ENCODE assay signal across 17 cellular contexts in the genomic region with DNA sequence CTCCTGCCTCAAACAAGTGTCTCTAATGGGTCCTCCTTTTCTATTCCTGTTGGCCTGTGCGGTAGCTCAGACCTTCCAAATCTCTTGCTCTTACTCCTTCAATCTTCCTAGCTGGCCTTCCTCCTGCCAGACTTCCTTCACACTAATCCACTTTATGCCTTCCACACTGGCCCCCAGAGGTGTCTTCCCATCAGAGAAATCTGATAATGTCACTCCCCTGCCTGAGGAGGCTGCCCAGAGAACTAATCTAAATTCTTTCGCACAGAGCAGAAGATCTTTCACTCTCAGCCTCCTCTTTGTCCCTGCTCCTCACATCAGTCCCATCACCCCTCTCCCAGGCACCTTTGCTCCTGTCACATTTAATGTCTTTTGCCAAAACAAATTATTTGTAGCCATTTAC.
DNase-seq lines count a peak whose midpoint lies in the region; ATAC-seq and TF ChIP-seq lines count a peak whose summit lies in the region.
"Had no signal": no experiment of that assay in that cellular context is flagged by ENCODE, and none has a peak within 500 bp of the region (broad histone marks: within the 10 kb centered on the region; RNA-seq: fewer than 3 reads in every experiment).

No MANE protein-coding gene starts in this region.

- no peaks in the 10 kb centered on the region for H3K4me1 ChIP-seq in HEK293 (ENCODE audit: control insufficient read depth, insufficient read depth, low read length)

- peaks cover 55% of the 10 kb centered on the region for H3K4me1 Mint-ChIP-seq in activated CD8-positive, alpha-beta T cell treated with anti-CD3 and anti-CD28 coated beads for 36 hours (ENCODE audit: low read depth)
- peaks cover 14% of the 10 kb centered on the region for H3K4me1 Mint-ChIP-seq in activated CD8-positive, alpha-beta T cell treated with anti-CD3 and anti-CD28 coated beads, Interleukin-2, amount 10 ng/mL, durations not matched to agents 7 days and 5 days (ENCODE audit: low read depth)
- peaks cover 67% of the 10 kb centered on the region for H3K4me1 Mint-ChIP-seq in chondrocyte (ENCODE audit: low read depth)
- H3K4me1 Mint-ChIP-seq in osteocyte (ENCODE audit: unreplicated experiment), result peaks cover 75% of the 10 kb centered on the region

- TF ChIP-seq CTCF in activated CD8-positive, alpha-beta T cell treated with anti-CD3 and anti-CD28 coated beads for 36 hours (IDR thresholded peaks at IDR 0.05), result no peak
- TF ChIP-seq CTCF in HEK293 (tag by site-specific recombination; IDR thresholded peaks at IDR 0.05) (no peak), chondrocyte (IDR thresholded peaks at IDR 0.05) (no peak), osteocyte (IDR thresholded peaks at IDR 0.05) (no peak)

- H3K9me3 ChIP-seq in HEK293 (ENCODE audit: control insufficient read depth, insufficient read depth, low read depth, low read length), result no peaks in the 10 kb centered on the region
- H3K9me3 ChIP-seq: esophagus squamous epithelium had no signal

- POLR2A ChIA-PET in activated CD8-positive, alpha-beta T cell treated with anti-CD3 and anti-CD28 coated beads for 36 hours (lab: Charles Lee), result no interaction called here
- POLR2A ChIA-PET in activated CD8-positive, alpha-beta T cell treated with anti-CD3 and anti-CD28 coated beads, Interleukin-2, amount 10 ng/mL, durations not matched to agents 7 days and 5 days (lab: Charles Lee), result no interaction called here
- POLR2A ChIA-PET in HEK293 (lab: Yijun Ruan, JAX), result no interaction called here

- H3K4me3 ChIP-seq in HEK293 (ENCODE audit: low read depth, low read length), result no peak overlapping the region
- H3K4me3 ChIP-seq: dorsolateral prefrontal cortex, esophagus squamous epithelium had no signal

- DNase-seq in activated CD8-positive, alpha-beta T cell treated with anti-CD3 and anti-CD28 coated beads for 36 hours, result no peak
- DNase-seq in activated CD8-positive, alpha-beta T cell treated with anti-CD3 and anti-CD28 coated beads, Interleukin-2, amount 10 ng/mL, durations not matched to agents 7 days and 5 days, result no peak
- no peak for DNase-seq in chondrocyte (ENCODE audit: low spot score)
- DNase-seq in osteocyte (ENCODE audit: extremely low spot score, unreplicated experiment), result no peak
- DNase-seq in GM19238 (ENCODE audit: insufficient read length, low spot score), result no peak
- DNase-seq in SKM-1 treated with dmso at 0.1 percent for 144 hours (lab: John Stamatoyannopoulos, UW; ENCODE audit: unreplicated experiment), result no peak
- no peak for DNase-seq in NOMO-1 (lab: John Stamatoyannopoulos, UW; ENCODE audit: unreplicated experiment in 2 of 2)
- DNase-seq: activated gamma-delta T cell treated with Interleukin-2 at 50 U/mL for 16 hours; dorsolateral prefrontal cortex; EL; esophagus squamous epithelium; NCI-H1092 treated with DMSO at 0.1 percent for 48 hours; NCI-H748 treated with DMSO at 0.1 percent for 48 hours; occipital lobe; stimulated activated CD4-positive, alpha-beta T cell treated with anti-CD3 and anti-CD28 coated beads, Interleukin-2, amount 100 ng/mL, for 48 hours had no signal

- peak overlapping the region; percentile 50 for H3K27ac Mint-ChIP-seq in activated CD8-positive, alpha-beta T cell treated with anti-CD3 and anti-CD28 coated beads for 36 hours
- H3K27ac Mint-ChIP-seq in activated CD8-positive, alpha-beta T cell treated with anti-CD3 and anti-CD28 coated beads, Interleukin-2, amount 10 ng/mL, durations not matched to agents 7 days and 5 days, result no peak overlapping the region
- H3K27ac Mint-ChIP-seq in chondrocyte (ENCODE audit: unreplicated experiment) (peak overlapping the region; percentile 87), osteocyte (ENCODE audit: unreplicated experiment) (peak overlapping the region; percentile 72)

- intact Hi-C loops in activated CD8-positive, alpha-beta T cell treated with anti-CD3 and anti-CD28 coated beads for 36 hours (cut with micrococcal nuclease), result no loop called here

- H3K9me3 Mint-ChIP-seq in activated CD8-positive, alpha-beta T cell treated with anti-CD3 and anti-CD28 coated beads for 36 hours, result peaks cover 3% of the 10 kb centered on the region
- no peaks in the 10 kb centered on the region for H3K9me3 Mint-ChIP-seq in activated CD8-positive, alpha-beta T cell treated with anti-CD3 and anti-CD28 coated beads, Interleukin-2, amount 10 ng/mL, durations not matched to agents 7 days and 5 days (ENCODE audit: insufficient read depth)
- H3K9me3 Mint-ChIP-seq in chondrocyte (ENCODE audit: low read depth) (no peaks in the 10 kb centered on the region), osteocyte (ENCODE audit: unreplicated experiment) (no peaks in the 10 kb centered on the region)

- H3K27me3 Mint-ChIP-seq in activated CD8-positive, alpha-beta T cell treated with anti-CD3 and anti-CD28 coated beads for 36 hours, result no peaks in the 10 kb centered on the region
- H3K27me3 Mint-ChIP-seq in activated CD8-positive, alpha-beta T cell treated with anti-CD3 and anti-CD28 coated beads, Interleukin-2, amount 10 ng/mL, durations not matched to agents 7 days and 5 days (ENCODE audit: low read depth), result no peaks in the 10 kb centered on the region
- H3K27me3 Mint-ChIP-seq in chondrocyte (ENCODE audit: low read depth) (no peaks in the 10 kb centered on the region), osteocyte (ENCODE audit: unreplicated experiment) (no peaks in the 10 kb centered on the region)

- CTCF ChIA-PET in activated CD8-positive, alpha-beta T cell treated with anti-CD3 and anti-CD28 coated beads for 36 hours (lab: Charles Lee), result interaction anchor here (1.0 to 1.3 kb wide), 2 partner anchors 9 to 227 kb away, joined by 4 to 5 read pairs; no protein-coding TSS in a partner anchor
- CTCF ChIA-PET in activated CD8-positive, alpha-beta T cell treated with anti-CD3 and anti-CD28 coated beads, Interleukin-2, amount 10 ng/mL, durations not matched to agents 7 days and 5 days (lab: Charles Lee), result interaction anchor here (1.6 to 2.1 kb wide), 3 partner anchors 19 to 175 kb away, joined by 5 to 12 read pairs (median 7); a partner anchor contains a TSS
- CTCF ChIA-PET in HEK293 (lab: Yijun Ruan, JAX), result interaction anchor here (0.7 to 1.0 kb wide), 2 partner anchors 66 to 176 kb away, joined by 3 read pairs; a partner anchor contains a TSS

- no peak overlapping the region for H3K4me3 Mint-ChIP-seq in activated CD8-positive, alpha-beta T cell treated with anti-CD3 and anti-CD28 coated beads for 36 hours
- no peak overlapping the region for H3K4me3 Mint-ChIP-seq in activated CD8-positive, alpha-beta T cell treated with anti-CD3 and anti-CD28 coated beads, Interleukin-2, amount 10 ng/mL, durations not matched to agents 7 days and 5 days
- H3K4me3 Mint-ChIP-seq in chondrocyte (ENCODE audit: unreplicated experiment) (no peak overlapping the region), osteocyte (ENCODE audit: unreplicated experiment) (no peak overlapping the region)

- no peak for ATAC-seq in activated CD8-positive, alpha-beta T cell treated with anti-CD3 and anti-CD28 coated beads for 36 hours
- no peak for ATAC-seq in activated CD8-positive, alpha-beta T cell treated with anti-CD3 and anti-CD28 coated beads, Interleukin-2, amount 10 ng/mL, durations not matched to agents 7 days and 5 days

- no peak overlapping the region for H3K27ac ChIP-seq in HEK293 (ENCODE audit: extremely low read depth, low read depth, low read length)
- H3K27ac ChIP-seq: KMS-11 had no signal

- H3K36me3 ChIP-seq in HEK293 (ENCODE audit: control insufficient read depth in 2 of 2, insufficient read depth in 1 of 2, low read length in 2 of 2), result no peaks in the 10 kb centered on the region
- H3K36me3 ChIP-seq: esophagus squamous epithelium had no signal

- H3K36me3 Mint-ChIP-seq in activated CD8-positive, alpha-beta T cell treated with anti-CD3 and anti-CD28 coated beads for 36 hours (ENCODE audit: low read depth), result peaks cover 19% of the 10 kb centered on the region
- peaks cover 11% of the 10 kb centered on the region for H3K36me3 Mint-ChIP-seq in activated CD8-positive, alpha-beta T cell treated with anti-CD3 and anti-CD28 coated beads, Interleukin-2, amount 10 ng/mL, durations not matched to agents 7 days and 5 days (ENCODE audit: low read depth)
- no peaks in the 10 kb centered on the region for H3K36me3 Mint-ChIP-seq in chondrocyte (ENCODE audit: low read depth)
- peaks cover 4% of the 10 kb centered on the region for H3K36me3 Mint-ChIP-seq in osteocyte (ENCODE audit: unreplicated experiment)

TF ChIP-seq in HEK293, 187 proteins besides CTCF, POLR2A, EP300 and RAD21 (continues in another document):
- TF ChIP-seq, protein P1, sequence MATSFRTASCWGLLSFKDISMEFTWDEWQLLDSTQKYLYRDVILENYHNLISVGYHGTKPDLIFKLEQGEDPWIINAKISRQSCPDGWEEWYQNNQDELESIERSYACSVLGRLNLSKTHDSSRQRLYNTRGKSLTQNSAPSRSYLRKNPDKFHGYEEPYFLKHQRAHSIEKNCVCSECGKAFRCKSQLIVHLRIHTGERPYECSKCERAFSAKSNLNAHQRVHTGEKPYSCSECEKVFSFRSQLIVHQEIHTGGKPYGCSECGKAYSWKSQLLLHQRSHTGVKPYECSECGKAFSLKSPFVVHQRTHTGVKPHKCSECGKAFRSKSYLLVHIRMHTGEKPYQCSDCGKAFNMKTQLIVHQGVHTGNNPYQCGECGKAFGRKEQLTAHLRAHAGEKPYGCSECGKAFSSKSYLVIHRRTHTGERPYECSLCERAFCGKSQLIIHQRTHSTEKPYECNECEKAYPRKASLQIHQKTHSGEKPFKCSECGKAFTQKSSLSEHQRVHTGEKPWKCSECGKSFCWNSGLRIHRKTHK (tag by site-specific recombination; IDR thresholded peaks at IDR 0.05), result no peak
- TF ChIP-seq, protein P2, sequence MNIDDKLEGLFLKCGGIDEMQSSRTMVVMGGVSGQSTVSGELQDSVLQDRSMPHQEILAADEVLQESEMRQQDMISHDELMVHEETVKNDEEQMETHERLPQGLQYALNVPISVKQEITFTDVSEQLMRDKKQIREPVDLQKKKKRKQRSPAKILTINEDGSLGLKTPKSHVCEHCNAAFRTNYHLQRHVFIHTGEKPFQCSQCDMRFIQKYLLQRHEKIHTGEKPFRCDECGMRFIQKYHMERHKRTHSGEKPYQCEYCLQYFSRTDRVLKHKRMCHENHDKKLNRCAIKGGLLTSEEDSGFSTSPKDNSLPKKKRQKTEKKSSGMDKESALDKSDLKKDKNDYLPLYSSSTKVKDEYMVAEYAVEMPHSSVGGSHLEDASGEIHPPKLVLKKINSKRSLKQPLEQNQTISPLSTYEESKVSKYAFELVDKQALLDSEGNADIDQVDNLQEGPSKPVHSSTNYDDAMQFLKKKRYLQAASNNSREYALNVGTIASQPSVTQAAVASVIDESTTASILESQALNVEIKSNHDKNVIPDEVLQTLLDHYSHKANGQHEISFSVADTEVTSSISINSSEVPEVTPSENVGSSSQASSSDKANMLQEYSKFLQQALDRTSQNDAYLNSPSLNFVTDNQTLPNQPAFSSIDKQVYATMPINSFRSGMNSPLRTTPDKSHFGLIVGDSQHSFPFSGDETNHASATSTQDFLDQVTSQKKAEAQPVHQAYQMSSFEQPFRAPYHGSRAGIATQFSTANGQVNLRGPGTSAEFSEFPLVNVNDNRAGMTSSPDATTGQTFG (tag by site-specific recombination; IDR thresholded peaks at IDR 0.05; ENCODE audit: borderline replicate concordance), result no peak
- 0 out of 2 replicates have a peak, but pooled peaks have one; percentile 9 for TF ChIP-seq ZNF335 (tag by site-specific recombination; conservative IDR thresholded peaks at IDR 0.05)
- TF ChIP-seq GLIS1 (tag by site-specific recombination; IDR thresholded peaks at IDR 0.05), result peak; percentile 46; the same call in 1 of the 2 replicates
